15 cellular contexts compared by ENCODE assay signal in the genomic region with DNA sequence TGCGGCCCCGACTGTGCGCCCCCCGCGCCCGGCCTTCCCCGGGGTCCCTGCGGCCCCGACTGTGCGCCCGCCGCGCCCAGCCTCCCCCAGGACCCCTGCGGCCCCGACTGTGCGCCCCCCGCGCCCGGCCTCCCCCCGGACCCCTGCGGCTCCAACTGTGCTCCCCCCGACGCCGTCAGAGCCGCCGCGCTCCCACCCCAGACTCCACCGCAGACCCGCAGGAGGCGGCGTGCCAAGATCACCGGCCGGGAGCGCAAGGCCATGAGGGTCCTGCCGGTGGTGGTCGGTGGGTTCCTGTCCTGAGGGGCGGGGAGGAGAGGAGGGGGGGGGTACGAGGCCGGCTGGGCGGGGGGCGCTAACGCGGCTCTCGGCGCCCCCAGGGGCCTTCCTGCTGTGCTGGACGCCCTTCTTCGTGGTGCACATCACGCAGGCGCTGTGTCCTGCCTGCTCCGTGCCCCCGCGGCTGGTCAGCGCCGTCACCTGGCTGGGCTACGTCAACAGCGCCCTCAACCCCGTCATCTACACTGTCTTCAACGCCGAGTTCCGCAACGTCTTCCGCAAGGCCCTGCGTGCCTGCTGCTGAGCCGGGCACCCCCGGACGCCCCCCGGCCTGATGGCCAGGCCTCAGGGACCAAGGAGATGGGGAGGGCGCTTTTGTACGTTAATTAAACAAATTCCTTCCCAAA. TPM values are rescaled to one million over a fixed set of nuclear protein-coding genes. Genes with fewer than 3 reads are reported as not detected.
DNase-seq lines count a peak whose midpoint lies in the region; ATAC-seq and TF ChIP-seq lines count a peak whose summit lies in the region.
"Had no signal": no experiment of that assay in that cellular context is flagged by ENCODE, and none has a peak within 500 bp of the region (broad histone marks: within the 10 kb centered on the region; RNA-seq: fewer than 3 reads in every experiment).

No MANE protein-coding gene starts in this region.

- no peak for DNase-seq in activated naive CD4-positive, alpha-beta T cell treated with Interleukin-2 at 50 U/mL for 16 hours
- DNase-seq in endodermal cell (peak; percentile 74), COR-L47 (lab: John Stamatoyannopoulos, UW) (no peak)
- DNase-seq: activated naive CD8-positive, alpha-beta T cell treated with anti-CD3 and anti-CD28 coated beads for 36 hours; colonic mucosa; DMS79 treated with DMSO at 0.1 percent for 48 hours; kidney glomerular epithelial cell; upper lobe of right lung had no signal

- H3K9ac ChIP-seq in endodermal cell (ENCODE audit: extremely low read depth, low read length, poor library complexity, severe bottlenecking), result no peak overlapping the region

- H3K4me3 ChIP-seq in endodermal cell (ENCODE audit: low read length), result no peak overlapping the region
- H3K4me3 ChIP-seq: colonic mucosa, skin epidermis, upper lobe of right lung had no signal

- 48 to 80% methylated on average over 24 to 54 of the region's 69 CpGs for WGBS in endodermal cell (ENCODE audit: insufficient coverage in 1 of 2, insufficient read length in 1 of 2), 2 experiments

- peaks cover 9% of the 10 kb centered on the region for H3K4me1 Mint-ChIP-seq in activated naive CD4-positive, alpha-beta T cell treated with anti-CD3 and anti-CD28 coated beads, Interleukin-2, amount 50 U/mL, for 24 hours
- H3K4me1 Mint-ChIP-seq in endodermal cell, result peaks cover 9% of the 10 kb centered on the region
- peaks cover 14% of the 10 kb centered on the region for H3K4me1 Mint-ChIP-seq in stimulated activated memory B cell treated with anti-CD40 and anti-IgM and Interleukin-4, amounts not matched to agents 10 μg/mL and 1 μg/mL and 100 μg/mL, for 72 hours

- no peak for ATAC-seq in stimulated activated memory B cell treated with anti-CD40 and anti-IgM and Interleukin-4, amounts not matched to agents 10 μg/mL and 1 μg/mL and 100 μg/mL, for 72 hours
- ATAC-seq in activated CD4-positive, CD25-positive, alpha-beta regulatory T cell treated with anti-CD3 and anti-CD28 coated beads, Interleukin-2, amount 50 U/mL, for 24 hours, result no peak
- ATAC-seq: upper lobe of right lung had no signal

- H3K27ac ChIP-seq in endodermal cell (ENCODE audit: low read depth, low read length), result no peak overlapping the region
- H3K27ac ChIP-seq: colonic mucosa, upper lobe of right lung had no signal

- H3K36me3 Mint-ChIP-seq in activated naive CD4-positive, alpha-beta T cell treated with anti-CD3 and anti-CD28 coated beads, Interleukin-2, amount 50 U/mL, for 24 hours, result no peaks in the 10 kb centered on the region
- peaks cover 9% of the 10 kb centered on the region for H3K36me3 Mint-ChIP-seq in endodermal cell (ENCODE audit: low read depth)
- H3K36me3 Mint-ChIP-seq in stimulated activated memory B cell treated with anti-CD40 and anti-IgM and Interleukin-4, amounts not matched to agents 10 μg/mL and 1 μg/mL and 100 μg/mL, for 72 hours, result peaks cover 6% of the 10 kb centered on the region

- H3K4me1 ChIP-seq in endodermal cell (ENCODE audit: control insufficient read depth, insufficient read depth, low read length), result peaks cover 3% of the 10 kb centered on the region
- H3K4me1 ChIP-seq: colonic mucosa had no signal

- H3K9me3 ChIP-seq in endodermal cell (ENCODE audit: control insufficient read depth, low read length), result no peaks in the 10 kb centered on the region
- H3K9me3 ChIP-seq: colonic mucosa, upper lobe of right lung had no signal

- peak overlapping the region; percentile 73 for H3K4me3 Mint-ChIP-seq in activated naive CD4-positive, alpha-beta T cell treated with anti-CD3 and anti-CD28 coated beads, Interleukin-2, amount 50 U/mL, for 24 hours
- H3K4me3 Mint-ChIP-seq in endodermal cell, result peak overlapping the region; percentile 45
- H3K4me3 Mint-ChIP-seq in stimulated activated memory B cell treated with anti-CD40 and anti-IgM and Interleukin-4, amounts not matched to agents 10 μg/mL and 1 μg/mL and 100 μg/mL, for 72 hours, result peak overlapping the region; percentile 32
- H3K4me3 Mint-ChIP-seq: activated naive CD8-positive, alpha-beta T cell treated with anti-CD3 and anti-CD28 coated beads for 36 hours had no signal

- H3K27me3 ChIP-seq in endodermal cell (ENCODE audit: control insufficient read depth, insufficient read depth, low read length, poor library complexity, severe bottlenecking), result peaks cover 53% of the 10 kb centered on the region

- no peak for TF ChIP-seq CTCF in endodermal cell (conservative IDR thresholded peaks at IDR 0.05)

- peak overlapping the region; percentile 83 for H3K27ac Mint-ChIP-seq in activated naive CD4-positive, alpha-beta T cell treated with anti-CD3 and anti-CD28 coated beads, Interleukin-2, amount 50 U/mL, for 24 hours
- H3K27ac Mint-ChIP-seq in endodermal cell, result peak overlapping the region; percentile 39
- H3K27ac Mint-ChIP-seq in stimulated activated memory B cell treated with anti-CD40 and anti-IgM and Interleukin-4, amounts not matched to agents 10 μg/mL and 1 μg/mL and 100 μg/mL, for 72 hours, result no peak overlapping the region
- H3K27ac Mint-ChIP-seq: activated naive CD8-positive, alpha-beta T cell treated with anti-CD3 and anti-CD28 coated beads for 36 hours had no signal

- H3K36me3 ChIP-seq in endodermal cell (ENCODE audit: control insufficient read depth, insufficient read depth, low read length), result no peaks in the 10 kb centered on the region
- H3K36me3 ChIP-seq: colonic mucosa had no signal

- no peaks in the 10 kb centered on the region for H3K9me3 Mint-ChIP-seq in activated naive CD4-positive, alpha-beta T cell treated with anti-CD3 and anti-CD28 coated beads, Interleukin-2, amount 50 U/mL, for 24 hours
- no peaks in the 10 kb centered on the region for H3K9me3 Mint-ChIP-seq in endodermal cell
- H3K9me3 Mint-ChIP-seq in stimulated activated memory B cell treated with anti-CD40 and anti-IgM and Interleukin-4, amounts not matched to agents 10 μg/mL and 1 μg/mL and 100 μg/mL, for 72 hours, result no peaks in the 10 kb centered on the region
- H3K9me3 Mint-ChIP-seq: activated naive CD8-positive, alpha-beta T cell treated with anti-CD3 and anti-CD28 coated beads for 36 hours had no signal

- H3K27me3 Mint-ChIP-seq in activated naive CD4-positive, alpha-beta T cell treated with anti-CD3 and anti-CD28 coated beads, Interleukin-2, amount 50 U/mL, for 24 hours, result peaks cover 14% of the 10 kb centered on the region
- H3K27me3 Mint-ChIP-seq in endodermal cell (ENCODE audit: insufficient read depth), result peaks cover 52% of the 10 kb centered on the region
- peaks cover 42% of the 10 kb centered on the region for H3K27me3 Mint-ChIP-seq in stimulated activated memory B cell treated with anti-CD40 and anti-IgM and Interleukin-4, amounts not matched to agents 10 μg/mL and 1 μg/mL and 100 μg/mL, for 72 hours

RNA-seq across cellular contexts. Expression of gene DRD4, which starts 3.1 kb away (rescaled TPM):
- total RNA-seq in endodermal cell, result 1 to 10 TPM; 1.8 to 2.7 TPM
- polyA plus RNA-seq in endodermal cell (2013, experiment 1 of 2), result 2.9 TPM
- polyA plus RNA-seq in endodermal cell (2013, experiment 2 of 2), result 2.5 TPM
- total RNA-seq: LHCN-M2 had no signal
- polyA plus RNA-seq: neural cell had no signal

RNA-seq across cellular contexts. Expression of gene SCT, which starts 13.2 kb away (rescaled TPM):
- 1 to 10 TPM; 3.9 to 6.1 TPM for total RNA-seq in endodermal cell
- not detected for polyA plus RNA-seq in endodermal cell (2013, experiment 1 of 2)
- not detected for polyA plus RNA-seq in endodermal cell (2013, experiment 2 of 2)
- total RNA-seq: activated naive CD8-positive, alpha-beta T cell treated with anti-CD3 and anti-CD28 coated beads for 36 hours; LHCN-M2; upper lobe of right lung had no signal
- polyA plus RNA-seq: AG04450, neural cell had no signal

RNA-seq across cellular contexts. Expression of gene CDHR5, which starts 15.4 kb away (rescaled TPM):
- under 1 TPM; 0.13 to 0.27 TPM for total RNA-seq in endodermal cell
- not detected for polyA plus RNA-seq in endodermal cell (2013, experiment 1 of 2)
- polyA plus RNA-seq in endodermal cell (2013, experiment 2 of 2), result not detected
- total RNA-seq: activated naive CD8-positive, alpha-beta T cell treated with anti-CD3 and anti-CD28 coated beads for 36 hours; LHCN-M2; upper lobe of right lung had no signal
- polyA plus RNA-seq: AG04450, neural cell had no signal

RNA-seq across cellular contexts. Expression of gene IRF7, which starts 24.4 kb away (rescaled TPM):
- 10 to 100 TPM in 1 of 2 donors, 1 to 10 TPM in 1; 9.3 to 16.8 TPM for total RNA-seq in endodermal cell
- 12.8 TPM for polyA plus RNA-seq in endodermal cell (2013, experiment 1 of 2)
- 12.0 TPM for polyA plus RNA-seq in endodermal cell (2013, experiment 2 of 2)

RNA-seq across cellular contexts. Expression of gene DEAF1, which starts 54.9 kb away (rescaled TPM):
- total RNA-seq in endodermal cell, result 10 to 100 TPM; 44.1 to 51.9 TPM
- polyA plus RNA-seq in endodermal cell (2013, experiment 1 of 2), result 53.7 TPM
- 48.4 TPM for polyA plus RNA-seq in endodermal cell (2013, experiment 2 of 2)
